25 cellular contexts compared by ENCODE assay signal in genomic region chr7:77975672-77976480, GRCh38.
DNase-seq lines count a peak whose midpoint lies in the region; ATAC-seq, FAIRE-seq and TF ChIP-seq lines count a peak whose summit lies in the region.
"Had no signal": no experiment of that assay in that cellular context is flagged by ENCODE, and none has a peak within 500 bp of the region (broad histone marks: within the 10 kb centered on the region; RNA-seq: fewer than 3 reads in every experiment).

No MANE protein-coding gene starts in this region.

- no peak overlapping the region for H3K4me3 Mint-ChIP-seq in nephron progenitor cell
- H3K4me3 Mint-ChIP-seq in activated naive CD4-positive, alpha-beta T cell treated with anti-CD3 and anti-CD28 coated beads for 36 hours, result no peak overlapping the region
- H3K4me3 Mint-ChIP-seq: CD4-positive, alpha-beta memory T cell; IgD-negative memory B cell had no signal

- ATAC-seq in HG02610 (IDR thresholded peaks at IDR 0.05; ENCODE audit: unreplicated experiment), result peak; percentile 53
- ATAC-seq: HCT116 had no signal

- peak; percentile 35 for FAIRE-seq in GM12891 (lab: Jason Lieb, UNC)
- FAIRE-seq: GM12892, H1, RCC 7860 had no signal

- intact Hi-C loops in activated naive CD4-positive, alpha-beta T cell treated with anti-CD3 and anti-CD28 coated beads for 36 hours (cut with micrococcal nuclease), result no loop called here

- no peaks in the 10 kb centered on the region for H3K36me3 Mint-ChIP-seq in nephron progenitor cell (ENCODE audit: low read depth)
- no peaks in the 10 kb centered on the region for H3K36me3 Mint-ChIP-seq in activated naive CD4-positive, alpha-beta T cell treated with anti-CD3 and anti-CD28 coated beads for 36 hours (ENCODE audit: low read depth)

- TF ChIP-seq POLR2A in GM12891 (IDR thresholded peaks at IDR 0.05; ENCODE audit: low read depth, low read length), result no peak

- peaks cover 4% of the 10 kb centered on the region for H3K9me3 Mint-ChIP-seq in nephron progenitor cell
- no peaks in the 10 kb centered on the region for H3K9me3 Mint-ChIP-seq in activated naive CD4-positive, alpha-beta T cell treated with anti-CD3 and anti-CD28 coated beads for 36 hours

- no peak for DNase-seq in GM12891 (ENCODE audit: insufficient read length, low spot score)
- DNase-seq in NOMO-1 treated with dmso at 0.1 percent for 144 hours (lab: John Stamatoyannopoulos, UW; ENCODE audit: unreplicated experiment), result peak; percentile 22
- DNase-seq in nephron progenitor cell, result no peak
- no peak for DNase-seq in NCI-H82 (lab: John Stamatoyannopoulos, UW)
- DNase-seq in activated naive CD4-positive, alpha-beta T cell treated with anti-CD3 and anti-CD28 coated beads for 36 hours, result no peak
- DNase-seq in stimulated activated CD4-positive, alpha-beta T cell treated with anti-CD3 and anti-CD28 coated beads, Interleukin-4, amount 100 ng/mL, for 4 hours, result no peak
- DNase-seq: C1 segment of cervical spinal cord; CD4-positive, alpha-beta memory T cell; DMS 273 treated with DMSO at 0.1 percent for 48 hours; DMS79; EL; GDM1; MV-4-11; NCI-H1105 treated with DMSO at 0.1 percent for 48 hours; NCI-H146; NCI-H2029; NCI-H446 treated with DMSO at 0.1 percent for 48 hours; NCI-H526; SIG-M5 had no signal

- H3K27ac Mint-ChIP-seq in nephron progenitor cell, result peak overlapping the region; percentile 54
- H3K27ac Mint-ChIP-seq in activated naive CD4-positive, alpha-beta T cell treated with anti-CD3 and anti-CD28 coated beads for 36 hours, result no peak overlapping the region
- H3K27ac Mint-ChIP-seq: CD4-positive, alpha-beta memory T cell had no signal

- CTCF ChIA-PET in activated naive CD4-positive, alpha-beta T cell treated with anti-CD3 and anti-CD28 coated beads for 36 hours (lab: Charles Lee), result interaction anchor here (0.6 kb wide), 1 partner anchor 329 kb away, joined by 3 read pairs; no protein-coding TSS in a partner anchor

- no peak for TF ChIP-seq CTCF in nephron progenitor cell (IDR thresholded peaks at IDR 0.05)

- H3K27me3 Mint-ChIP-seq in nephron progenitor cell (ENCODE audit: low read depth, poor library complexity), result peaks cover 3% of the 10 kb centered on the region
- H3K27me3 Mint-ChIP-seq in activated naive CD4-positive, alpha-beta T cell treated with anti-CD3 and anti-CD28 coated beads for 36 hours (ENCODE audit: low read depth), result peaks cover under 1% of the 10 kb centered on the region
- H3K27me3 Mint-ChIP-seq: CD4-positive, alpha-beta memory T cell had no signal

- peaks cover 3% of the 10 kb centered on the region for H3K4me1 Mint-ChIP-seq in nephron progenitor cell
- peaks cover 5% of the 10 kb centered on the region for H3K4me1 Mint-ChIP-seq in activated naive CD4-positive, alpha-beta T cell treated with anti-CD3 and anti-CD28 coated beads for 36 hours (ENCODE audit: low read depth)

TF ChIP-seq in GM12891, 5 proteins besides CTCF, POLR2A, EP300 and RAD21:
- TF ChIP-seq POLR2AphosphoS5 (IDR thresholded peaks at IDR 0.05; ENCODE audit: low read depth, low read length) (no peak), TAF1 (IDR thresholded peaks at IDR 0.05; ENCODE audit: low read depth, low read length) (no peak), POU2F2 (IDR thresholded peaks at IDR 0.05; ENCODE audit: low read depth, low read length) (no peak), PAX5 (IDR thresholded peaks at IDR 0.05; ENCODE audit: insufficient read depth, low read length, severe bottlenecking) (no peak), SPI1 (IDR thresholded peaks at IDR 0.05; ENCODE audit: low read depth, low read length) (no peak)
TF ChIP-seq in GM12891: peak in this region for 0.
